In the genomic region with DNA sequence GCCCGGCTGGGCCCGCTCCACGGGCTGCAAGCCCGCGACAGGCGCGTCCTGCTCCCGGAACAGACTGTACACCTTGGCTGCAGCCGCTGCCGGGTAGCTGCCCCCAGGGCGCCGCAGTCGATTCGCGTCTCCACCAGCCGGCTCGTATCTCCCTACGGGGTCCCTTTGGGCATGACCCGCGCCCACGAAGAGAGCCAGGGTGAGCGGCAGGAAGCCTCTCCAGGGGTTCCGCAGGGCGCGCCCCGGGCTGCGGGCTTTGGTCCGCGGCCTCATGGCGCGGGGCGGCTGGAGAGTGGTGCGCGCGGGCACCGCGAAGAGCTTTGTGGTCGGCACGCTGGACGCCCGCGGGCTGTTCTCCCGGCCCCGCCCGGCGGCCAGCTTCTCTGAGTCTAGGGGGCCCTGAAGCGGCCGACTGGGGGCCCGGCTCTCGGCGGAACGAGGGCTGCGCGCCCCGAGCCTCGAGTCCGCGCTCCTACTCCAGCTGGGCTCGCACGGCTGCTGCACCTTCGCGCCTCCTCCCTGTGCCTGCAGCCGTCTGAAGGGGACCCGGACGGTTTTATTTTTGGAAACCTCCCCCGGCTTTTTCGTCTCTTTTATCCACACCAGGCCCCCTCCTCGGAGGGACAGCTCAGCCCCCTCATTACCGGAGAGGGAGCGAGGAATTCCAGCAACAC, we compare ENCODE assay signal across 8 cellular contexts. TPM values are rescaled to one million over a fixed set of nuclear protein-coding genes. Genes with fewer than 3 reads are reported as not detected.
DNase-seq lines count a peak whose midpoint lies in the region; ATAC-seq and TF ChIP-seq lines count a peak whose summit lies in the region.

A gene (minus strand): TSS at position 566 of the 674 bp plus-strand sequence. CDS start 293 bp downstream, at position 273.

- TF ChIP-seq CTCF in fibroblast of villous mesenchyme (IDR thresholded peaks at IDR 0.05; ENCODE audit: insufficient read depth, low read depth, low read length) (no peak), omental fat pad (IDR thresholded peaks at IDR 0.05) (no peak)

- H3K4me3 ChIP-seq in fibroblast of villous mesenchyme (ENCODE audit: low read depth, low read length), result peak within 1 kb of the TSS; percentile 74

- ATAC-seq in omental fat pad (ENCODE audit: low FRiP score) (peak; percentile 13), GM18861 (IDR thresholded peaks at IDR 0.05; ENCODE audit: unreplicated experiment) (no peak), HG03571 (IDR thresholded peaks at IDR 0.05; ENCODE audit: unreplicated experiment) (no peak)

- peak; percentile 12 for DNase-seq in stimulated activated CD4-positive, alpha-beta T cell treated with anti-CD3 and anti-CD28 coated beads, Interleukin-12 subunit alpha, Interleukin-12 subunit beta, amount 100 ng/mL, for 4 hours
- no peak for DNase-seq in stimulated activated CD4-positive, alpha-beta T cell treated with anti-CD3 and anti-CD28 coated beads, Interleukin-1b, Interleukin-23, amount 100 ng/mL, for 48 hours
- DNase-seq in activated CD8-positive, alpha-beta memory T cell treated with anti-CD3 and anti-CD28 coated beads, Interleukin-2, amount 50 U/mL, for 48 hours, result peak; percentile 66
- DNase-seq in fibroblast of villous mesenchyme (ENCODE audit: low read depth) (peak; percentile 68), omental fat pad (ENCODE audit: low spot score) (no peak), ureter (ENCODE audit: low spot score) (no peak)

RNA-seq across cellular contexts. Expression of the gene that starts here (rescaled TPM):
- total RNA-seq in fibroblast of villous mesenchyme (210 and 339 TPM in 2 replicates), omental fat pad (100 to 1,000 TPM in 1 of 4 donors, 10 to 100 TPM in 3; 31.6 to 104 (median 72.3) TPM), ureter (6.8 TPM)

Comparison
In these comparisons a context has a peak if more than half of its experiments do, and no peak if none do; other contexts are left out.
1. DNase-seq: peak in stimulated activated CD4-positive, alpha-beta T cell treated with anti-CD3 and anti-CD28 coated beads, Interleukin-12 subunit alpha, Interleukin-12 subunit beta, amount 100 ng/mL, for 4 hours (single experiment), activated CD8-positive, alpha-beta memory T cell treated with anti-CD3 and anti-CD28 coated beads, Interleukin-2, amount 50 U/mL, for 48 hours (single experiment) and fibroblast of villous mesenchyme (single experiment); none in stimulated activated CD4-positive, alpha-beta T cell treated with anti-CD3 and anti-CD28 coated beads, Interleukin-1b, Interleukin-23, amount 100 ng/mL, for 48 hours (single experiment), omental fat pad (single experiment) and ureter (single experiment).